23 cellular contexts compared by ENCODE assay signal in the genomic region with DNA sequence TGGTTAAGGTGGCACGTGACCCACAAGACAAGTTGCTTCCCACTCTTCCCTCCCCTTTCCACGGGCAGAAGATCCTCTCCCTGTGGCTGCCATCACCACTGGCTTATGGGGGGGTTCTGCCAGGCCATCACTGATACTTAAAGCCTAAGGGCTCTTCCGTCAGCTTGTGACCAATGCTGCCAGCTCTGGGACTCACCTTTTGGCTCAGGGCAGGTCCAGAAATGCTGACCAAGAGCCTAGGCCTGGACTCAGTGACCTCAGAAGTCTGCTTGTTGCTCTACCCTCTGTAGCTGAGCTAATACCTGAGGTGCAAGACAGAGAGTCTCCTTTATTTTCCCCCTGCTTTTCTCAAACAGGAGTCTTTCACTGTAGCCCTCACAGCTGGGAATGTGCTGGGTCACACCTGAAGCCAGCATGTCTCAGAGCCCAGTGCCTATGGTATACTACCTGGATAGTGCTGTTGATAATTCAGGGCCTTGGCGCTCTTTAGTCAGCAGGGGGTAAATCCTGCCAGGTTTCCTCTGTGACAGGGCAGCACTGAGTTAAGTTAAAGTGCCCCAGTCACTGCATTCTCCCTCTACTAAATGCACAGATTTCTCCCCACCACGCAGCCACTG. TPM values are rescaled to one million over a fixed set of nuclear protein-coding genes. Genes with fewer than 3 reads are reported as not detected.
DNase-seq lines count a peak whose midpoint lies in the region; ATAC-seq and TF ChIP-seq lines count a peak whose summit lies in the region.
"Had no signal": no experiment of that assay in that cellular context is flagged by ENCODE, and none has a peak within 500 bp of the region (broad histone marks: within the 10 kb centered on the region; RNA-seq: fewer than 3 reads in every experiment).

No MANE protein-coding gene starts in this region.

- H3K4me1 Mint-ChIP-seq in H9 (peaks cover 54 to 62% of the 10 kb centered on the region in 2 experiments), endothelial cell (ENCODE audit: unreplicated experiment) (peaks cover 11% of the 10 kb centered on the region)
- H3K4me1 Mint-ChIP-seq: immature natural killer cell had no signal

- H3K9me3 ChIP-seq in H9 (ENCODE audit: control insufficient read depth, low read depth, low read length), result no peaks in the 10 kb centered on the region
- H3K9me3 ChIP-seq in NT2/D1 (ENCODE audit: insufficient read depth, low read length), result 0 out of 2 replicates have a peak, but pooled peaks cover 3% of the 10 kb centered on the region
- H3K9me3 ChIP-seq in iPS-18c (ENCODE audit: control insufficient read depth, insufficient read depth, low read length), result peaks cover 4% of the 10 kb centered on the region
- H3K9me3 ChIP-seq in neuronal stem cell (replicated peaks in 1 of 2; ENCODE audit: control insufficient read depth in 2 of 2, insufficient read depth in 1 of 2, low read depth in 1 of 2, low read length in 2 of 2), result peaks cover 0 to 10% of the 10 kb centered on the region in 2 donors
- H3K9me3 ChIP-seq: Peyer's patch, psoas muscle, upper lobe of left lung had no signal

- peaks cover 50% of the 10 kb centered on the region; the same call in 1 of the 2 replicates for H3K79me2 ChIP-seq in H9 (ENCODE audit: insufficient read depth, low read length)

- H2AFZ ChIP-seq in H9 (ENCODE audit: low read length) (no peak overlapping the region), neuronal stem cell (ENCODE audit: low read length) (peak overlapping the region; percentile 6)

- no peak overlapping the region for H3K4me2 ChIP-seq in H9 (ENCODE audit: insufficient read depth, insufficient read length, low read length)
- no peak overlapping the region for H3K4me2 ChIP-seq in neuronal stem cell (ENCODE audit: insufficient read depth, low read length, poor library complexity, severe bottlenecking)

- no peaks in the 10 kb centered on the region for H3K27me3 ChIP-seq in H9 (ENCODE audit: insufficient read depth, low read length)
- H3K27me3 ChIP-seq in NT2/D1 (ENCODE audit: insufficient read depth, insufficient read length), result no peaks in the 10 kb centered on the region
- no peaks in the 10 kb centered on the region for H3K27me3 ChIP-seq in neuronal stem cell (ENCODE audit: control insufficient read depth in 3 of 3, insufficient read depth in 3 of 3, low read depth in 1 of 3, low read length in 3 of 3)
- H3K27me3 ChIP-seq: Peyer's patch, upper lobe of left lung had no signal

- H3K36me3 ChIP-seq in NT2/D1 (ENCODE audit: insufficient read depth, insufficient read length, low read length) (peaks cover 6% of the 10 kb centered on the region), neuronal stem cell (replicated peaks in 1 of 2; ENCODE audit: control insufficient read depth in 2 of 2, insufficient read depth in 2 of 2, low read length in 2 of 2) (no peaks in the 10 kb centered on the region)
- H3K36me3 ChIP-seq: Peyer's patch, upper lobe of left lung, WERI-Rb-1 had no signal

- H3K9ac ChIP-seq in H9 (ENCODE audit: extremely low read depth, insufficient read length, low read length) (no peak overlapping the region), NT2/D1 (ENCODE audit: insufficient read length, low read depth) (peak overlapping the region; percentile 37), neuronal stem cell (ENCODE audit: low read depth, low read length, poor library complexity) (no peak overlapping the region)

- no peak overlapping the region for H3K18ac ChIP-seq in H9 (ENCODE audit: insufficient read length, low read depth, low read length)
- H3K18ac ChIP-seq in neuronal stem cell (ENCODE audit: low read length), result peak overlapping the region; percentile 73

- H3K23ac ChIP-seq in H9 (ENCODE audit: insufficient read length, low read depth, low read length) (no peak overlapping the region), neuronal stem cell (ENCODE audit: low read depth, low read length, poor library complexity) (no peak overlapping the region)

- no peak overlapping the region for H3K4me3 ChIP-seq in NT2/D1 (ENCODE audit: insufficient read length, low read depth)
- peak overlapping the region; percentile 15; the same call in 1 of the 2 replicates for H3K4me3 ChIP-seq in iPS-18c (ENCODE audit: insufficient read depth, low read depth, low read length)
- H3K4me3 ChIP-seq in neuronal stem cell (ENCODE audit: low read length in 2 of 2), result no peak overlapping the region
- H3K4me3 ChIP-seq: lung, Peyer's patch, psoas muscle, SK-N-MC, upper lobe of left lung had no signal

- H2BK12ac ChIP-seq in H9 (ENCODE audit: insufficient read length, low read depth, low read length) (no peak overlapping the region), neuronal stem cell (ENCODE audit: low read length) (no peak overlapping the region)

- no peak overlapping the region for H3T11ph ChIP-seq in H9 (ENCODE audit: low read length)

- no peak overlapping the region for H4K91ac ChIP-seq in H9 (ENCODE audit: insufficient read length, low read depth, low read length)
- no peak overlapping the region for H4K91ac ChIP-seq in neuronal stem cell (ENCODE audit: low read depth, low read length, poor library complexity)

- H3K4ac ChIP-seq in H9 (ENCODE audit: low read depth, low read length) (no peak overlapping the region), neuronal stem cell (ENCODE audit: low read length) (no peak overlapping the region)

- H3K79me1 ChIP-seq in H9 (ENCODE audit: insufficient read depth, low read depth, low read length, poor library complexity, severe bottlenecking), result no peaks in the 10 kb centered on the region
- H3K79me1 ChIP-seq in neuronal stem cell (ENCODE audit: low read depth, low read length), result no peaks in the 10 kb centered on the region

- no peak overlapping the region for H3K56ac ChIP-seq in H9 (ENCODE audit: insufficient read length, low read depth, low read length)

- H3K27me3 Mint-ChIP-seq in H9 (ENCODE audit: low read depth) (no peaks in the 10 kb centered on the region; the same call in none of the 2 replicates), endothelial cell (ENCODE audit: unreplicated experiment) (no peaks in the 10 kb centered on the region)

- WGBS in H9 (ENCODE audit: extremely low coverage, insufficient read length, low lambda C conversion rate), result no CpG with 5 or more reads among the region's 5 CpGs
- WGBS in neuronal stem cell (ENCODE audit: extremely low coverage in 2 of 2, insufficient read length in 2 of 2, insufficient replicate concordance in 1 of 2), 2 donors, result no CpG with 5 or more reads among the region's 5 CpGs

- H4K5ac ChIP-seq in H9 (ENCODE audit: insufficient read length, low read depth, low read length), result no peak overlapping the region

- no peaks in the 10 kb centered on the region for H3K23me2 ChIP-seq in H9 (ENCODE audit: insufficient read length, low read depth, low read length, poor library complexity, severe bottlenecking)

- H2AK5ac ChIP-seq in H9 (ENCODE audit: insufficient read length, low read length), result no peak overlapping the region
- H2AK5ac ChIP-seq in neuronal stem cell (ENCODE audit: low read depth, low read length), result no peak overlapping the region

- H3K27ac Mint-ChIP-seq in H9 (peak overlapping the region; percentile 62 to 87 (median 73)), endothelial cell (ENCODE audit: unreplicated experiment) (no peak overlapping the region)
- H3K27ac Mint-ChIP-seq: brain; HFFc6; immature natural killer cell; stimulated activated naive CD8-positive, alpha-beta T cell treated with anti-CD3 and anti-CD28 coated beads, Interleukin-15, Interleukin-2, amounts not matched to agents 100 ng/mL and 50 ng/mL, for 24 hours had no signal

- DNase-seq in H9 (peak; percentile 57), NT2/D1 (ENCODE audit: low read depth, low spot score) (no peak), neuronal stem cell (ENCODE audit: low spot score) (no peak), NCI-H226 (no peak), endothelial cell (ENCODE audit: low spot score) (no peak)
- DNase-seq: activated CD8-positive, alpha-beta memory T cell treated with anti-CD3 and anti-CD28 coated beads, Interleukin-2, amount 50 U/mL, for 4 hours; glutamatergic neuron; HFFc6; immature natural killer cell; NCI-H1694; NCI-H2227 treated with DMSO at 0.1 percent for 48 hours; Peyer's patch; psoas muscle; small intestine; WERI-Rb-1 had no signal

- ATAC-seq in HG03196 (IDR thresholded peaks at IDR 0.05; ENCODE audit: unreplicated experiment) (no peak), GM18498 (IDR thresholded peaks at IDR 0.05; ENCODE audit: unreplicated experiment) (no peak)

- H3K36me3 Mint-ChIP-seq in H9 (ENCODE audit: insufficient read depth in 1 of 3, low read depth in 3 of 3) (peaks cover 26 to 46% (median 36%) of the 10 kb centered on the region in 3 experiments), endothelial cell (ENCODE audit: low read depth, unreplicated experiment) (peaks cover 11% of the 10 kb centered on the region)
- H3K36me3 Mint-ChIP-seq: brain, immature natural killer cell had no signal

- no peak overlapping the region for H3K27ac ChIP-seq in H9 (ENCODE audit: insufficient read length, low read depth, low read length)
- H3K27ac ChIP-seq in neuronal stem cell (replicated peaks; ENCODE audit: low read length), result no peak overlapping the region
- H3K27ac ChIP-seq: Peyer's patch, psoas muscle, SK-N-MC, WERI-Rb-1 had no signal

- H4K20me1 ChIP-seq in H9 (ENCODE audit: control insufficient read depth, insufficient read depth, insufficient read length), result no peaks in the 10 kb centered on the region

- H2BK20ac ChIP-seq in H9 (ENCODE audit: low read depth, low read length, poor library complexity, severe bottlenecking), result no peak overlapping the region

- H3K4me1 ChIP-seq in H9 (ENCODE audit: insufficient read depth, low read length) (peaks cover 7% of the 10 kb centered on the region; the same call in 1 of the 2 replicates), NT2/D1 (ENCODE audit: insufficient read depth, insufficient read length) (peaks cover 16% of the 10 kb centered on the region), neuronal stem cell (ENCODE audit: control insufficient read depth in 2 of 2, insufficient read depth in 1 of 2, low read depth in 1 of 2, low read length in 2 of 2) (peaks cover 0 to 4% of the 10 kb centered on the region in 2 donors)
- H3K4me1 ChIP-seq: psoas muscle had no signal

- TF ChIP-seq CTCF in H9 (conservative IDR thresholded peaks at IDR 0.05) (no peak), endothelial cell (IDR thresholded peaks at IDR 0.05; ENCODE audit: unreplicated experiment) (no peak)

- H2BK120ac ChIP-seq in H9 (ENCODE audit: low read depth, low read length, poor library complexity, severe bottlenecking), result no peak overlapping the region
- no peak overlapping the region for H2BK120ac ChIP-seq in neuronal stem cell (ENCODE audit: low read depth, low read length)

- H3K4me3 Mint-ChIP-seq in H9 (no peak overlapping the region; a peak in 1 of 5 replicates), endothelial cell (ENCODE audit: unreplicated experiment) (no peak overlapping the region)
- H3K4me3 Mint-ChIP-seq: brain; HFFc6; immature natural killer cell; stimulated activated naive CD8-positive, alpha-beta T cell treated with anti-CD3 and anti-CD28 coated beads, Interleukin-15, Interleukin-2, amounts not matched to agents 100 ng/mL and 50 ng/mL, for 24 hours had no signal

- peaks cover 4 to 8% of the 10 kb centered on the region in 2 experiments for H3K9me3 Mint-ChIP-seq in H9
- H3K9me3 Mint-ChIP-seq in endothelial cell (ENCODE audit: unreplicated experiment), result no peaks in the 10 kb centered on the region
- H3K9me3 Mint-ChIP-seq: HFFc6; immature natural killer cell; stimulated activated naive CD8-positive, alpha-beta T cell treated with anti-CD3 and anti-CD28 coated beads, Interleukin-15, Interleukin-2, amounts not matched to agents 100 ng/mL and 50 ng/mL, for 24 hours had no signal

- H4K8ac ChIP-seq in H9 (replicated peaks; ENCODE audit: insufficient read length, low read depth, low read length), result no peak overlapping the region
- H4K8ac ChIP-seq in neuronal stem cell (ENCODE audit: low read depth, low read length), result no peak overlapping the region

- H3K14ac ChIP-seq in H9 (ENCODE audit: insufficient read depth, low read length), result no peak overlapping the region
- H3K14ac ChIP-seq in neuronal stem cell (ENCODE audit: low read length), result no peak overlapping the region

- H2BK5ac ChIP-seq in H9 (ENCODE audit: insufficient read length, low read length) (no peak overlapping the region), neuronal stem cell (ENCODE audit: low read length) (no peak overlapping the region)

- H2BK15ac ChIP-seq in H9 (ENCODE audit: low read depth, low read length), result no peak overlapping the region
- H2BK15ac ChIP-seq in neuronal stem cell (ENCODE audit: low read length), result no peak overlapping the region

RNA-seq across cellular contexts. Expression of a gene that starts 19.7 kb away (rescaled TPM):
- total RNA-seq in H9 (2021) (53.9 and 54.3 TPM in 2 replicates), endothelial cell (ENCODE audit: unreplicated experiment) (17.2 TPM)
- 10.7 TPM for polyA plus RNA-seq in neuronal stem cell (2013, experiment 1 of 2)
- polyA plus RNA-seq in neuronal stem cell (2013, experiment 2 of 2), result 12.5 TPM
